In the genomic region with DNA sequence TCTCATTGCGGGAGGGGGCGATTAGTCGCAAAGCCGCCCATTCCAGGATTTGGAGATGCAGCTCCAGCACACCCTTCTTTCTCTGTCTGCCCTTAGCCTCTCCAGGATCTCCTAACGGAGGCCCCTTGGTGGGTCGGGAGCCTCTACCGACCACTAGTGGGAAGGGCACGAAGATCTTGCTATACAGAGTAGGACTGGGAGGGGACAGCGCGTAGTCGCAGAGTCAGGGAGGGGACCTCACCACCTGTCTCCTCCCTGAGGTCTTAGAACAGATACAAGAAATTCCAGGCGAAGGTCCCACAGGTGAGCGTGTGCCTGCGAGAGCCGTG, we compare ENCODE assay signal across 8 cellular contexts. TPM values are rescaled to one million over a fixed set of nuclear protein-coding genes. Genes with fewer than 3 reads are reported as not detected.
DNase-seq lines count a peak whose midpoint lies in the region; ATAC-seq, FAIRE-seq and TF ChIP-seq lines count a peak whose summit lies in the region.

No MANE protein-coding gene starts in this region.

- peaks cover 5% of the 10 kb centered on the region for H3K4me1 Mint-ChIP-seq in stimulated activated effector memory CD8-positive, alpha-beta T cell treated with anti-CD3 and anti-CD28 coated beads, Interleukin-12 subunit alpha, Interleukin-12 subunit beta, amount 100 ng/mL, for 72 hours

- FAIRE-seq in GM19239 (lab: Jason Lieb, UNC) = no peak

- H3K9me3 Mint-ChIP-seq in stimulated activated effector memory CD8-positive, alpha-beta T cell treated with anti-CD3 and anti-CD28 coated beads, Interleukin-12 subunit alpha, Interleukin-12 subunit beta, amount 100 ng/mL, for 72 hours = no peaks in the 10 kb centered on the region

- peak overlapping the region; percentile 54 for H3K4me3 Mint-ChIP-seq in stimulated activated effector memory CD8-positive, alpha-beta T cell treated with anti-CD3 and anti-CD28 coated beads, Interleukin-12 subunit alpha, Interleukin-12 subunit beta, amount 100 ng/mL, for 72 hours

- no peaks in the 10 kb centered on the region for H3K36me3 Mint-ChIP-seq in stimulated activated effector memory CD8-positive, alpha-beta T cell treated with anti-CD3 and anti-CD28 coated beads, Interleukin-12 subunit alpha, Interleukin-12 subunit beta, amount 100 ng/mL, for 72 hours

- H3K4me3 ChIP-seq in AG04449 (ENCODE audit: low read depth, low read length) (no peak overlapping the region), HFF-Myc (replicated peaks; ENCODE audit: low read depth, low read length) (no peak overlapping the region), iPS-11a (ENCODE audit: low read depth, low read length) (peak overlapping the region; percentile 50)

- CTCF ChIA-PET in AG04449 (lab: Yijun Ruan, JAX) = interaction anchor here (1.2 to 1.5 kb wide), 2 partner anchors 13 to 17 kb away, joined by 3 to 6 read pairs; no protein-coding TSS in a partner anchor

- H3K27ac Mint-ChIP-seq in stimulated activated effector memory CD8-positive, alpha-beta T cell treated with anti-CD3 and anti-CD28 coated beads, Interleukin-12 subunit alpha, Interleukin-12 subunit beta, amount 100 ng/mL, for 72 hours = no peak overlapping the region

- peak; percentile 25 for TF ChIP-seq CTCF in AG04449 (IDR thresholded peaks at IDR 0.05; ENCODE audit: insufficient read depth, low read length, missing control alignments)
- TF ChIP-seq CTCF in HFF-Myc (IDR thresholded peaks at IDR 0.05; ENCODE audit: low read depth, low read length, missing control alignments) = peak; percentile 36

- DNase-seq in AG04449 (ENCODE audit: low read depth, low spot score) (no peak), HFF-Myc (ENCODE audit: extremely low read depth, low read depth) (no peak), cerebellum (ENCODE audit: low spot score) (no peak), GM19239 (ENCODE audit: insufficient read length, low spot score) (no peak)
- peak; percentile 31 for DNase-seq in activated naive CD4-positive, alpha-beta T cell treated with anti-CD3 and anti-CD28 coated beads, Interleukin-2, amount 50 U/mL, for 16 hours
- no peak for DNase-seq in stimulated activated effector memory CD8-positive, alpha-beta T cell treated with anti-CD3 and anti-CD28 coated beads, Interleukin-12 subunit alpha, Interleukin-12 subunit beta, amount 100 ng/mL, for 72 hours (ENCODE audit: low spot score in 2 of 2)

- POLR2A ChIA-PET in AG04449 (lab: Yijun Ruan, JAX) = interaction anchor here (0.5 kb wide), 1 partner anchor 17 kb away, joined by 3 read pairs; no protein-coding TSS in a partner anchor

- peak; percentile 27 for ATAC-seq in stimulated activated effector memory CD8-positive, alpha-beta T cell treated with anti-CD3 and anti-CD28 coated beads, Interleukin-12 subunit alpha, Interleukin-12 subunit beta, amount 100 ng/mL, for 72 hours
- ATAC-seq in HG02610 (IDR thresholded peaks at IDR 0.05; ENCODE audit: unreplicated experiment) = no peak

RNA-seq across cellular contexts. Expression of gene SMTNL2, which starts 0.6 kb away (rescaled TPM):
- 5.6 TPM for total RNA-seq in cerebellum

RNA-seq across cellular contexts. Expression of gene GGT6, which starts 23.4 kb away (rescaled TPM):
- total RNA-seq in cerebellum = not detected

RNA-seq across cellular contexts. Expression of gene MYBBP1A, which starts 28.6 kb away (rescaled TPM):
- 26.0 TPM for total RNA-seq in cerebellum

RNA-seq across cellular contexts. Expression of gene ALOX15, which starts 57.7 kb away (rescaled TPM):
- 0.27 TPM for total RNA-seq in cerebellum
